ENCODE assay signal across 7 cellular contexts in genomic region chr22:37659066-37659896, GRCh38. TPM values are rescaled to one million over a fixed set of nuclear protein-coding genes. Genes with fewer than 3 reads are reported as not detected.
DNase-seq lines count a peak whose midpoint lies in the region; ATAC-seq and TF ChIP-seq lines count a peak whose summit lies in the region.

No MANE protein-coding gene starts in this region.

- no peaks in the 10 kb centered on the region for H3K9me2 ChIP-seq in GM23338 (ENCODE audit: insufficient read depth)
- H3K9me2 ChIP-seq in OCI-LY7 (ENCODE audit: insufficient read depth, low read length), result no peaks in the 10 kb centered on the region

- POLR2A ChIA-PET in OCI-LY7 (lab: Charles Lee), result interaction anchor here (1.0 to 2.3 kb wide), 7 partner anchors 7 to 187 kb away, joined by 3 to 11 read pairs (median 6); partner anchors contain the start of gene GGA1
- POLR2A ChIA-PET in naive thymus-derived CD4-positive, alpha-beta T cell (lab: Charles Lee), result interaction anchor here (0.9 to 6.4 kb wide), 15 partner anchors 8 to 175 kb away, joined by 3 to 142 read pairs (median 12); partner anchors contain the start of genes GGA1, LGALS1, NOL12 and SH3BP1

- no peak for TF ChIP-seq CTCF in GM23338 (conservative IDR thresholded peaks at IDR 0.05; ENCODE audit: low read depth in 2 of 2)
- TF ChIP-seq CTCF in OCI-LY7 (conservative IDR thresholded peaks at IDR 0.05; ENCODE audit: low read length), result no peak

- H3K27me3 ChIP-seq in GM23338 (ENCODE audit: insufficient read depth), result no peaks in the 10 kb centered on the region
- H3K27me3 ChIP-seq in naive thymus-derived CD4-positive, alpha-beta T cell (ENCODE audit: control insufficient read depth in 2 of 2, insufficient read depth in 2 of 2, low read length in 2 of 2), result no peaks in the 10 kb centered on the region

- H3K27me3 Mint-ChIP-seq in GM23338 (ENCODE audit: insufficient read depth, low read depth, poor library complexity), result peaks cover 11% of the 10 kb centered on the region
- no peaks in the 10 kb centered on the region for H3K27me3 Mint-ChIP-seq in dendritic cell treated with granulocyte-macrophage colony-stimulating factor and Interleukin-4, amounts not matched to agents 40 ng/mL and 50 ng/mL, for 4 days
- no peaks in the 10 kb centered on the region for H3K27me3 Mint-ChIP-seq in naive thymus-derived CD4-positive, alpha-beta T cell

- H3K4me3 ChIP-seq in GM23338 (peak overlapping the region; percentile 78), OCI-LY7 (ENCODE audit: low read depth, low read length, poor library complexity, severe bottlenecking) (peak overlapping the region; percentile 90)
- peak overlapping the region; percentile 60 for H3K4me3 ChIP-seq in naive thymus-derived CD4-positive, alpha-beta T cell (ENCODE audit: low read length)

- H3K4me2 ChIP-seq in GM23338 (peak overlapping the region; percentile 94), OCI-LY7 (ENCODE audit: low read length) (peak overlapping the region; percentile 95)

- H3K36me3 ChIP-seq in GM23338 (ENCODE audit: insufficient read depth) (no peaks in the 10 kb centered on the region), OCI-LY7 (ENCODE audit: insufficient read depth, low read length) (peaks cover 35% of the 10 kb centered on the region)
- peaks cover 0 to 5% (median 0%) of the 10 kb centered on the region in 3 experiments for H3K36me3 ChIP-seq in naive thymus-derived CD4-positive, alpha-beta T cell (ENCODE audit: control insufficient read depth in 2 of 3, insufficient read depth in 3 of 3, low read length in 3 of 3)

- H3K4me3 Mint-ChIP-seq in GM23338, result peak overlapping the region; percentile 89
- peak overlapping the region; percentile 84 for H3K4me3 Mint-ChIP-seq in dendritic cell treated with granulocyte-macrophage colony-stimulating factor and Interleukin-4, amounts not matched to agents 40 ng/mL and 50 ng/mL, for 4 days
- H3K4me3 Mint-ChIP-seq in naive thymus-derived CD4-positive, alpha-beta T cell, result peak overlapping the region; percentile 77 to 93 (median 80)

- H3K36me3 Mint-ChIP-seq in GM23338 (ENCODE audit: low read depth), result peaks cover 8% of the 10 kb centered on the region
- H3K36me3 Mint-ChIP-seq in dendritic cell treated with granulocyte-macrophage colony-stimulating factor and Interleukin-4, amounts not matched to agents 40 ng/mL and 50 ng/mL, for 4 days (ENCODE audit: low read depth), result peaks cover 34% of the 10 kb centered on the region
- H3K36me3 Mint-ChIP-seq in naive thymus-derived CD4-positive, alpha-beta T cell, result peaks cover 0 to under 1% (median 0%) of the 10 kb centered on the region in 5 donors

- H3K4me1 Mint-ChIP-seq in GM23338, result peaks cover 25% of the 10 kb centered on the region
- peaks cover 56% of the 10 kb centered on the region for H3K4me1 Mint-ChIP-seq in dendritic cell treated with granulocyte-macrophage colony-stimulating factor and Interleukin-4, amounts not matched to agents 40 ng/mL and 50 ng/mL, for 4 days (ENCODE audit: low read depth)
- peaks cover 27 to 45% (median 41%) of the 10 kb centered on the region in 7 donors for H3K4me1 Mint-ChIP-seq in naive thymus-derived CD4-positive, alpha-beta T cell

- H4K20me1 ChIP-seq in GM23338 (replicated peaks; ENCODE audit: insufficient read depth) (peaks cover 30% of the 10 kb centered on the region), OCI-LY7 (ENCODE audit: insufficient read depth, low read length) (peaks cover 20% of the 10 kb centered on the region)

- CTCF ChIA-PET in OCI-LY7 (lab: Charles Lee; ENCODE audit: unreplicated experiment), result interaction anchor here (1.6 kb wide), 1 partner anchor 25 kb away, joined by 6 read pairs; no protein-coding TSS in a partner anchor
- CTCF ChIA-PET in naive thymus-derived CD4-positive, alpha-beta T cell (lab: Charles Lee), result interaction anchor here (0.7 to 5.4 kb wide), 12 partner anchors 11 to 30 kb away, joined by 3 to 36 read pairs (median 5); partner anchors contain the start of gene NOL12

- no peak overlapping the region for H3K27ac Mint-ChIP-seq in GM23338
- H3K27ac Mint-ChIP-seq in dendritic cell treated with granulocyte-macrophage colony-stimulating factor and Interleukin-4, amounts not matched to agents 40 ng/mL and 50 ng/mL, for 4 days, result peak overlapping the region; percentile 78
- peak overlapping the region in 6 of 9 donors; percentile 36 to 80 (median 70) for H3K27ac Mint-ChIP-seq in naive thymus-derived CD4-positive, alpha-beta T cell

- H3K27ac ChIP-seq in GM23338 (ENCODE audit: low read depth), result no peak overlapping the region
- peak overlapping the region; percentile 49 for H3K27ac ChIP-seq in OCI-LY7 (ENCODE audit: low read depth, low read length, poor library complexity, severe bottlenecking)
- peak overlapping the region; percentile 42 for H3K27ac ChIP-seq in naive thymus-derived CD4-positive, alpha-beta T cell (ENCODE audit: low read depth, low read length)

- H3F3A ChIP-seq in GM23338 (replicated peaks; ENCODE audit: low read depth), result peaks cover 12% of the 10 kb centered on the region; the same call in 1 of the 2 replicates

- peaks cover 51% of the 10 kb centered on the region for H3K79me2 ChIP-seq in GM23338 (replicated peaks; ENCODE audit: insufficient read depth)
- peaks cover 51% of the 10 kb centered on the region for H3K79me2 ChIP-seq in OCI-LY7 (ENCODE audit: insufficient read depth, low read depth, low read length)

- H3K9me3 ChIP-seq in OCI-LY7 (ENCODE audit: low read length), result no peaks in the 10 kb centered on the region
- H3K9me3 ChIP-seq in naive thymus-derived CD4-positive, alpha-beta T cell (ENCODE audit: control insufficient read depth in 2 of 3, low read length in 3 of 3), result no peaks in the 10 kb centered on the region

- DNase-seq in GM23338 (ENCODE audit: low spot score), result no peak
- peak; percentile 63 for DNase-seq in OCI-LY7 (ENCODE audit: low spot score)
- DNase-seq in naive thymus-derived CD4-positive, alpha-beta T cell, result peak in 1 of 9 donors; percentile 52
- DNase-seq in ureter (ENCODE audit: low spot score), result no peak
- no peak for DNase-seq in GOT3 (lab: John Stamatoyannopoulos, UW)

- no peaks in the 10 kb centered on the region; the same call in 2 of the 3 replicates for H3K9me3 Mint-ChIP-seq in GM23338
- no peaks in the 10 kb centered on the region for H3K9me3 Mint-ChIP-seq in dendritic cell treated with granulocyte-macrophage colony-stimulating factor and Interleukin-4, amounts not matched to agents 40 ng/mL and 50 ng/mL, for 4 days
- no peaks in the 10 kb centered on the region for H3K9me3 Mint-ChIP-seq in naive thymus-derived CD4-positive, alpha-beta T cell

- H3K4me1 ChIP-seq in GM23338 (ENCODE audit: insufficient read depth) (peaks cover 5% of the 10 kb centered on the region; the same call in 1 of the 2 replicates), OCI-LY7 (ENCODE audit: insufficient read depth, low read length, poor library complexity, severe bottlenecking) (peaks cover 32% of the 10 kb centered on the region)
- peaks cover 23 to 26% of the 10 kb centered on the region in 2 donors for H3K4me1 ChIP-seq in naive thymus-derived CD4-positive, alpha-beta T cell (ENCODE audit: control insufficient read depth in 2 of 2, insufficient read depth in 2 of 2, low read length in 2 of 2)

- H2AFZ ChIP-seq in GM23338, result no peak overlapping the region
- H2AFZ ChIP-seq in OCI-LY7 (ENCODE audit: low read length), result no peak overlapping the region

- intact Hi-C loops in OCI-LY7 (cut with micrococcal nuclease; ENCODE audit: unreplicated experiment), result no loop called here
- intact Hi-C loops in dendritic cell treated with granulocyte-macrophage colony-stimulating factor and Interleukin-4, amounts not matched to agents 40 ng/mL and 50 ng/mL, for 4 days (cut with micrococcal nuclease), result no loop called here
- intact Hi-C loops in naive thymus-derived CD4-positive, alpha-beta T cell (cut with micrococcal nuclease), result loop anchor here in 1 of 2 donors (10.0 kb wide), 1 partner anchor 186 kb away; the partner anchor contains the start of genes ANKRD54 and EIF3L

- no TSS peak for BruUV-seq in OCI-LY7 (replicated peaks; lab: Mats Ljungman, UMichigan)

- ATAC-seq in GM18502 (IDR thresholded peaks at IDR 0.05; ENCODE audit: poor library complexity, unreplicated experiment) (peak; percentile 20), GM23338 (no peak)
- no peak for ATAC-seq in naive thymus-derived CD4-positive, alpha-beta T cell

RNA-seq across cellular contexts. Expression of gene PDXP, which starts 0.8 kb away (rescaled TPM):
- 44.2 and 55.6 TPM in 2 replicates for total RNA-seq in GM23338 (2014; rRNA removed; shearing (Covaris generic))
- 15.0 and 18.5 TPM in 2 replicates for polyA plus RNA-seq in GM23338 (2016; fragmentation: Nextera tagmentation; extraction: Ambion mirVana)
- 50.0 and 61.2 TPM in 2 replicates for total RNA-seq in OCI-LY7 (2014; rRNA removed; shearing (Covaris generic))
- 54.0 and 55.8 TPM in 2 replicates for total RNA-seq in OCI-LY7 (2022)
- total RNA-seq in naive thymus-derived CD4-positive, alpha-beta T cell, result 10 to 100 TPM in 1 of 5 experiments, 1 to 10 TPM in 4; 3.9 to 27.4 (median 7.5) TPM
- polyA plus RNA-seq in naive thymus-derived CD4-positive, alpha-beta T cell, result 1 to 10 TPM; 1.9 to 3.6 TPM
- 5.2 TPM for total RNA-seq in ureter

RNA-seq across cellular contexts. Expression of gene LGALS1, which starts 16.2 kb away (rescaled TPM):
- 31.2 and 58.7 TPM in 2 replicates for total RNA-seq in GM23338 (2014; rRNA removed; shearing (Covaris generic))
- 62.5 and 72.6 TPM in 2 replicates for polyA plus RNA-seq in GM23338 (2016; fragmentation: Nextera tagmentation; extraction: Ambion mirVana)
- total RNA-seq in OCI-LY7 (2014; rRNA removed; shearing (Covaris generic)), result 85.8 and 93.1 TPM in 2 replicates
- total RNA-seq in OCI-LY7 (2022) (57.2 and 57.3 TPM in 2 replicates), ureter (396 TPM)
- total RNA-seq in naive thymus-derived CD4-positive, alpha-beta T cell, result 100 to 1,000 TPM in 2 of 5 experiments, 10 to 100 TPM in 3; 23.6 to 969 (median 54.4) TPM
- 10 to 100 TPM; 22.9 to 30.5 TPM for polyA plus RNA-seq in naive thymus-derived CD4-positive, alpha-beta T cell

RNA-seq across cellular contexts. Expression of gene SH3BP1, which starts 19.8 kb away (rescaled TPM):
- total RNA-seq in GM23338 (2014; rRNA removed; shearing (Covaris generic)), result 46.7 and 50.4 TPM in 2 replicates
- 9.5 and 10.9 TPM in 2 replicates for polyA plus RNA-seq in GM23338 (2016; fragmentation: Nextera tagmentation; extraction: Ambion mirVana)
- total RNA-seq in OCI-LY7 (2014; rRNA removed; shearing (Covaris generic)), result 15.3 and 18.3 TPM in 2 replicates
- total RNA-seq in OCI-LY7 (2022) (44.4 and 48.4 TPM in 2 replicates), ureter (56.2 TPM)
- 100 to 1,000 TPM in 2 of 5 experiments, 10 to 100 TPM in 3; 66.4 to 157 (median 89.2) TPM for total RNA-seq in naive thymus-derived CD4-positive, alpha-beta T cell
- 10 to 100 TPM; 12.9 to 23.0 TPM for polyA plus RNA-seq in naive thymus-derived CD4-positive, alpha-beta T cell

RNA-seq across cellular contexts. Expression of gene NOL12, which starts 26.9 kb away (rescaled TPM):
- total RNA-seq in GM23338 (2014; rRNA removed; shearing (Covaris generic)), result 18.6 and 22.2 TPM in 2 replicates
- 48.5 and 58.8 TPM in 2 replicates for polyA plus RNA-seq in GM23338 (2016; fragmentation: Nextera tagmentation; extraction: Ambion mirVana)
- total RNA-seq in OCI-LY7 (2014; rRNA removed; shearing (Covaris generic)), result 64.6 and 79.0 TPM in 2 replicates
- total RNA-seq in OCI-LY7 (2022), result 58.6 and 62.3 TPM in 2 replicates
- total RNA-seq in naive thymus-derived CD4-positive, alpha-beta T cell, result 10 to 100 TPM; 32.8 to 52.5 (median 45.3) TPM
- 10 to 100 TPM; 42.7 to 48.6 TPM for polyA plus RNA-seq in naive thymus-derived CD4-positive, alpha-beta T cell
- total RNA-seq in ureter, result 36.8 TPM

RNA-seq across cellular contexts. Expression of gene TRIOBP, which starts 37.6 kb away (rescaled TPM):
- total RNA-seq in GM23338 (2014; rRNA removed; shearing (Covaris generic)), result 41.2 and 48.4 TPM in 2 replicates
- polyA plus RNA-seq in GM23338 (2016; fragmentation: Nextera tagmentation; extraction: Ambion mirVana), result 21.4 and 22.6 TPM in 2 replicates
- total RNA-seq in OCI-LY7 (2014; rRNA removed; shearing (Covaris generic)), result 24.4 and 31.6 TPM in 2 replicates
- total RNA-seq in OCI-LY7 (2022) (30.6 and 31.1 TPM in 2 replicates), ureter (108 TPM)
- total RNA-seq in naive thymus-derived CD4-positive, alpha-beta T cell, result 10 to 100 TPM; 15.0 to 43.0 (median 25.7) TPM
- 10 to 100 TPM in 1 of 2 donors, 1 to 10 TPM in 1; 6.7 to 15.4 TPM for polyA plus RNA-seq in naive thymus-derived CD4-positive, alpha-beta T cell
